In genomic region chr2:47217277-47217676, GRCh38 we compare ENCODE assay signal across 24 cellular contexts. TPM values are rescaled to one million over a fixed set of nuclear protein-coding genes. Genes with fewer than 3 reads are reported as not detected.
DNase-seq lines count a peak whose midpoint lies in the region; ATAC-seq, FAIRE-seq and TF ChIP-seq lines count a peak whose summit lies in the region.
"Had no signal": no experiment of that assay in that cellular context is flagged by ENCODE, and none has a peak within 500 bp of the region (broad histone marks: within the 10 kb centered on the region; RNA-seq: fewer than 3 reads in every experiment).

No MANE protein-coding gene starts in this region.

- H3K27ac ChIP-seq in Peyer's patch = peak overlapping the region in 3 of 4 donors; percentile 53 to 89 (median 75)
- peak overlapping the region; percentile 24 to 45 for H3K27ac ChIP-seq in small intestine (ENCODE audit: low read depth in 1 of 2, low read length in 1 of 2)
- H3K27ac ChIP-seq: 22Rv1, GM23248, RWPE1 had no signal

- DNase-seq in NCI-H524 (lab: John Stamatoyannopoulos, UW) = peak; percentile 15 to 27
- no peak for DNase-seq in NCI-H524 treated with DMSO at 0.1 percent for 48 hours (lab: John Stamatoyannopoulos, UW)
- DNase-seq in Peyer's patch = no peak
- DNase-seq in islet precursor cell = peak; percentile 36
- DNase-seq in small intestine = no peak
- DNase-seq in NK-92 (lab: John Stamatoyannopoulos, UW; ENCODE audit: unreplicated experiment) = no peak
- DNase-seq in nephron progenitor cell = no peak
- DNase-seq: CD8-positive, alpha-beta memory T cell; DND-41; GM23248; H9; HFFc6; MG63; NCI-H446; NCI-H526 treated with DMSO at 0.1 percent for 48 hours; SHP77 had no signal

- no peaks in the 10 kb centered on the region for H3K36me3 ChIP-seq in Peyer's patch
- H3K36me3 ChIP-seq in small intestine (ENCODE audit: control insufficient read depth in 2 of 2, insufficient read depth in 2 of 2, low read length in 2 of 2) = no peaks in the 10 kb centered on the region
- H3K36me3 ChIP-seq: MG63 had no signal

- no peak for ATAC-seq in HG03108 (IDR thresholded peaks at IDR 0.05; ENCODE audit: unreplicated experiment)

- peaks cover 38% of the 10 kb centered on the region for H3K4me1 Mint-ChIP-seq in nephron progenitor cell
- H3K4me1 Mint-ChIP-seq: B cell; CD8-positive, alpha-beta memory T cell had no signal

- H3K4me3 Mint-ChIP-seq in nephron progenitor cell = no peak overlapping the region
- H3K4me3 Mint-ChIP-seq: B cell; CD14-positive monocyte; CD8-positive, alpha-beta memory T cell; H9; HFFc6 had no signal

- H3K4me1 ChIP-seq in Peyer's patch = peaks cover 0 to 21% (median 0%) of the 10 kb centered on the region in 4 donors
- peaks cover 0 to 3% of the 10 kb centered on the region in 2 donors for H3K4me1 ChIP-seq in small intestine (ENCODE audit: control insufficient read depth in 2 of 2, insufficient read depth in 1 of 2, low read depth in 1 of 2, low read length in 1 of 2)

- TF ChIP-seq POLR2A in Peyer's patch (IDR thresholded peaks at IDR 0.05) = no peak

- H3K27ac Mint-ChIP-seq in nephron progenitor cell = no peak overlapping the region
- H3K27ac Mint-ChIP-seq: B cell; CD8-positive, alpha-beta memory T cell; H9; HFFc6 had no signal

- WGBS in small intestine, 3 donors = 60 to 72% (median 63%) methylated on average over 3 of the region's 3 CpGs

- H3K9me3 ChIP-seq in Peyer's patch (no peaks in the 10 kb centered on the region), small intestine (ENCODE audit: control insufficient read depth, low read depth) (no peaks in the 10 kb centered on the region)

- peaks cover 5% of the 10 kb centered on the region for H3K27me3 Mint-ChIP-seq in nephron progenitor cell (ENCODE audit: low read depth, poor library complexity)

- H3K36me3 Mint-ChIP-seq in nephron progenitor cell (ENCODE audit: low read depth) = no peaks in the 10 kb centered on the region
- H3K36me3 Mint-ChIP-seq: CD14-positive monocyte; CD8-positive, alpha-beta memory T cell had no signal

- FAIRE-seq in small intestine (lab: Jason Lieb, UNC) = no peak
- FAIRE-seq: GM12892, GM19239, HTR-8/SVneo had no signal

- H3K4me3 ChIP-seq in Peyer's patch (no peak overlapping the region), small intestine (ENCODE audit: low read depth in 1 of 2, low read length in 2 of 2) (no peak overlapping the region)
- H3K4me3 ChIP-seq: GM23248, MG63 had no signal

- peaks cover 10% of the 10 kb centered on the region for H3K9me3 Mint-ChIP-seq in nephron progenitor cell
- H3K9me3 Mint-ChIP-seq: HFFc6 had no signal

- TF ChIP-seq CTCF in Peyer's patch (IDR thresholded peaks at IDR 0.05) (no peak), nephron progenitor cell (IDR thresholded peaks at IDR 0.05) (no peak)

- no peaks in the 10 kb centered on the region for H3K27me3 ChIP-seq in Peyer's patch
- H3K27me3 ChIP-seq in small intestine (ENCODE audit: control insufficient read depth in 2 of 2, insufficient read depth in 2 of 2, low read length in 2 of 2) = no peaks in the 10 kb centered on the region
- H3K27me3 ChIP-seq: MG63 had no signal

RNA-seq across cellular contexts. Expression of gene CALM2, which starts 41.0 kb away (rescaled TPM):
- 100 to 1,000 TPM; 354 to 708 (median 548) TPM for total RNA-seq in Peyer's patch
- polyA plus RNA-seq in small intestine = 1,000 to 10,000 TPM in 1 of 3 donors, 100 to 1,000 TPM in 2; 814 to 1,236 (median 925) TPM

Comparison
In these comparisons a context has a peak if more than half of its experiments do, and no peak if none do; other contexts are left out.
1. DNase-seq: peak in NCI-H524 (2 of 2) and islet precursor cell (single experiment); none in NCI-H524 treated with DMSO at 0.1 percent for 48 hours (single experiment), Peyer's patch (0 of 3), small intestine (single experiment), NK-92 (single experiment) and nephron progenitor cell (single experiment).